8 cellular contexts compared by ENCODE assay signal in genomic region chrX:147803948-147804347, GRCh38.
A peak's percentile ranks its signal among the peaks of the same experiment; 100 is the strongest.
DNase-seq lines count a peak whose midpoint lies in the region; ATAC-seq and TF ChIP-seq lines count a peak whose summit lies in the region.

No MANE protein-coding gene starts in this region.

- no peak for TF ChIP-seq CTCF in lung (IDR thresholded peaks at IDR 0.05; ENCODE audit: control extremely low read depth, extremely low read depth)

- no peak overlapping the region for H3K4me3 ChIP-seq in lung

- peaks cover 3% of the 10 kb centered on the region for H3K27me3 ChIP-seq in lung (ENCODE audit: control insufficient read depth, insufficient read depth)

- no peak overlapping the region for H3K27ac Mint-ChIP-seq in activated naive CD4-positive, alpha-beta T cell treated with anti-CD3 and anti-CD28 coated beads, Interleukin-2, amount 10 ng/mL, durations not matched to agents 7 days and 5 days

- peaks cover 3% of the 10 kb centered on the region for H3K27me3 Mint-ChIP-seq in activated naive CD4-positive, alpha-beta T cell treated with anti-CD3 and anti-CD28 coated beads, Interleukin-2, amount 10 ng/mL, durations not matched to agents 7 days and 5 days

- DNase-seq in activated naive CD4-positive, alpha-beta T cell treated with anti-CD3 and anti-CD28 coated beads, Interleukin-2, amount 10 ng/mL, durations not matched to agents 7 days and 5 days = peak; percentile 24
- no peak for DNase-seq in activated naive CD4-positive, alpha-beta T cell treated with anti-CD3 and anti-CD28 coated beads, Interleukin-2, amount 50 U/mL, for 16 hours
- peak; percentile 13 for DNase-seq in SKM-1 treated with dmso at 0.1 percent for 144 hours (lab: John Stamatoyannopoulos, UW; ENCODE audit: unreplicated experiment)
- no peak for DNase-seq in lung (ENCODE audit: low spot score)
- no peak for DNase-seq in NCI-H146 (lab: John Stamatoyannopoulos, UW)
- no peak for DNase-seq in GF-D8 (lab: John Stamatoyannopoulos, UW)

- H3K4me3 Mint-ChIP-seq in activated naive CD4-positive, alpha-beta T cell treated with anti-CD3 and anti-CD28 coated beads, Interleukin-2, amount 10 ng/mL, durations not matched to agents 7 days and 5 days = no peak overlapping the region

- ATAC-seq in HG03378 (IDR thresholded peaks at IDR 0.05; ENCODE audit: unreplicated experiment) (peak; percentile 89), lung (ENCODE audit: insufficient read depth, low FRiP score) (peak; percentile 66), HG03045 (IDR thresholded peaks at IDR 0.05; ENCODE audit: unreplicated experiment) (no peak)

- H3K36me3 Mint-ChIP-seq in activated naive CD4-positive, alpha-beta T cell treated with anti-CD3 and anti-CD28 coated beads, Interleukin-2, amount 10 ng/mL, durations not matched to agents 7 days and 5 days = no peaks in the 10 kb centered on the region

- CTCF ChIA-PET in activated naive CD4-positive, alpha-beta T cell treated with anti-CD3 and anti-CD28 coated beads, Interleukin-2, amount 10 ng/mL, durations not matched to agents 7 days and 5 days (lab: Charles Lee) = interaction anchor here (0.6 to 3.6 kb wide), 3 partner anchors 67 to 327 kb away, joined by 3 to 23 read pairs (median 4); no protein-coding TSS in a partner anchor

- no peaks in the 10 kb centered on the region for H3K36me3 ChIP-seq in lung (ENCODE audit: control insufficient read depth in 2 of 2, insufficient read depth in 2 of 2, low read length in 2 of 2)

- no peaks in the 10 kb centered on the region for H3K4me1 ChIP-seq in lung (ENCODE audit: control insufficient read depth in 2 of 2, insufficient read depth in 2 of 2, low read length in 2 of 2)

- 9 to 15% methylated on average over 2 of the region's 2 CpGs for WGBS in lung, 2 donors

- H3K9me3 ChIP-seq in lung (ENCODE audit: control insufficient read depth in 2 of 2, insufficient read depth in 1 of 2, low read length in 1 of 2) = no peaks in the 10 kb centered on the region

- no peaks in the 10 kb centered on the region for H3K9me3 Mint-ChIP-seq in activated naive CD4-positive, alpha-beta T cell treated with anti-CD3 and anti-CD28 coated beads, Interleukin-2, amount 10 ng/mL, durations not matched to agents 7 days and 5 days

- H3K4me1 Mint-ChIP-seq in activated naive CD4-positive, alpha-beta T cell treated with anti-CD3 and anti-CD28 coated beads, Interleukin-2, amount 10 ng/mL, durations not matched to agents 7 days and 5 days = peaks cover 10% of the 10 kb centered on the region

- H3K27ac ChIP-seq in lung (ENCODE audit: low read depth in 1 of 2, low read length in 1 of 2) = no peak overlapping the region

Comparison
In these comparisons a context has a peak if more than half of its experiments do, and no peak if none do; other contexts are left out.
1. DNase-seq: peak in activated naive CD4-positive, alpha-beta T cell treated with anti-CD3 and anti-CD28 coated beads, Interleukin-2, amount 10 ng/mL, durations not matched to agents 7 days and 5 days (single experiment) and SKM-1 treated with dmso at 0.1 percent for 144 hours (single experiment); none in activated naive CD4-positive, alpha-beta T cell treated with anti-CD3 and anti-CD28 coated beads, Interleukin-2, amount 50 U/mL, for 16 hours (single experiment), lung (single experiment), NCI-H146 (single experiment) and GF-D8 (single experiment).